ENCODE assay signal across 1 cellular context in genomic region chr7:106101726-106102125, GRCh38.
TF ChIP-seq lines count a peak whose summit lies in the region.

No MANE protein-coding gene starts in this region.

TF ChIP-seq in IMR-90, 13 proteins besides CTCF, POLR2A, EP300 and RAD21:
- TF ChIP-seq, protein P1, sequence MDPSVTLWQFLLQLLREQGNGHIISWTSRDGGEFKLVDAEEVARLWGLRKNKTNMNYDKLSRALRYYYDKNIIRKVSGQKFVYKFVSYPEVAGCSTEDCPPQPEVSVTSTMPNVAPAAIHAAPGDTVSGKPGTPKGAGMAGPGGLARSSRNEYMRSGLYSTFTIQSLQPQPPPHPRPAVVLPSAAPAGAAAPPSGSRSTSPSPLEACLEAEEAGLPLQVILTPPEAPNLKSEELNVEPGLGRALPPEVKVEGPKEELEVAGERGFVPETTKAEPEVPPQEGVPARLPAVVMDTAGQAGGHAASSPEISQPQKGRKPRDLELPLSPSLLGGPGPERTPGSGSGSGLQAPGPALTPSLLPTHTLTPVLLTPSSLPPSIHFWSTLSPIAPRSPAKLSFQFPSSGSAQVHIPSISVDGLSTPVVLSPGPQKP (IDR thresholded peaks at IDR 0.05; ENCODE audit: borderline replicate concordance, low read depth, low read length) = no peak
- TF ChIP-seq NFE2L2 (IDR thresholded peaks at IDR 0.05; ENCODE audit: low read depth, low read length) (no peak), USF2 (IDR thresholded peaks at IDR 0.05; ENCODE audit: low read depth, low read length) (no peak), BHLHE40 (IDR thresholded peaks at IDR 0.05; ENCODE audit: low read depth, low read length) (no peak), RFX5 (IDR thresholded peaks at IDR 0.05; ENCODE audit: low read depth, low read length) (no peak), FOS (IDR thresholded peaks at IDR 0.05; ENCODE audit: low read depth, low read length) (no peak), RCOR1 (IDR thresholded peaks at IDR 0.05; ENCODE audit: insufficient replicate concordance, low read length) (no peak), MAFK (IDR thresholded peaks at IDR 0.05; ENCODE audit: low read depth, low read length) (no peak), SMC3 (IDR thresholded peaks at IDR 0.05; ENCODE audit: low read depth, low read length) (no peak), MAZ (IDR thresholded peaks at IDR 0.05; ENCODE audit: borderline replicate concordance, low read depth, low read length) (no peak), MXI1 (IDR thresholded peaks at IDR 0.05; ENCODE audit: borderline replicate concordance, low read depth, low read length) (no peak), CHD1 (IDR thresholded peaks at IDR 0.05; ENCODE audit: low read depth, low read length) (no peak), CEBPB (IDR thresholded peaks at IDR 0.05; ENCODE audit: low read depth, low read length) (no peak)
TF ChIP-seq in IMR-90: peak in this region for 0.
